Comparison of ENCODE assay signal across 1 cellular context in genomic region chr7:107169120-107170050, GRCh38.
TF ChIP-seq lines count a peak whose summit lies in the region.

No MANE protein-coding gene starts in this region.

TF ChIP-seq in HepG2, 621 proteins besides CTCF, POLR2A, EP300 and RAD21 (continued from another document):
- TF ChIP-seq MTF2 (CRISPR knock-in tag; IDR thresholded peaks at IDR 0.05; ENCODE audit: borderline replicate concordance): 0 out of 2 replicates have a peak, but pooled peaks have one; percentile 41
- TF ChIP-seq, protein P1, sequence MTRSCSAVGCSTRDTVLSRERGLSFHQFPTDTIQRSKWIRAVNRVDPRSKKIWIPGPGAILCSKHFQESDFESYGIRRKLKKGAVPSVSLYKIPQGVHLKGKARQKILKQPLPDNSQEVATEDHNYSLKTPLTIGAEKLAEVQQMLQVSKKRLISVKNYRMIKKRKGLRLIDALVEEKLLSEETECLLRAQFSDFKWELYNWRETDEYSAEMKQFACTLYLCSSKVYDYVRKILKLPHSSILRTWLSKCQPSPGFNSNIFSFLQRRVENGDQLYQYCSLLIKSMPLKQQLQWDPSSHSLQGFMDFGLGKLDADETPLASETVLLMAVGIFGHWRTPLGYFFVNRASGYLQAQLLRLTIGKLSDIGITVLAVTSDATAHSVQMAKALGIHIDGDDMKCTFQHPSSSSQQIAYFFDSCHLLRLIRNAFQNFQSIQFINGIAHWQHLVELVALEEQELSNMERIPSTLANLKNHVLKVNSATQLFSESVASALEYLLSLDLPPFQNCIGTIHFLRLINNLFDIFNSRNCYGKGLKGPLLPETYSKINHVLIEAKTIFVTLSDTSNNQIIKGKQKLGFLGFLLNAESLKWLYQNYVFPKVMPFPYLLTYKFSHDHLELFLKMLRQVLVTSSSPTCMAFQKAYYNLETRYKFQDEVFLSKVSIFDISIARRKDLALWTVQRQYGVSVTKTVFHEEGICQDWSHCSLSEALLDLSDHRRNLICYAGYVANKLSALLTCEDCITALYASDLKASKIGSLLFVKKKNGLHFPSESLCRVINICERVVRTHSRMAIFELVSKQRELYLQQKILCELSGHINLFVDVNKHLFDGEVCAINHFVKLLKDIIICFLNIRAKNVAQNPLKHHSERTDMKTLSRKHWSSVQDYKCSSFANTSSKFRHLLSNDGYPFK (CRISPR knock-in tag; IDR thresholded peaks at IDR 0.05; ENCODE audit: borderline replicate concordance): no peak
- TF ChIP-seq SAP130 (CRISPR knock-in tag; IDR thresholded peaks at IDR 0.05; ENCODE audit: low read depth): peak; percentile 95
- TF ChIP-seq SRSF4 (IDR thresholded peaks at IDR 0.05; ENCODE audit: low read depth, low read length, poor library complexity, severe bottlenecking): no peak
- TF ChIP-seq ZMAT5 (CRISPR knock-in tag; IDR thresholded peaks at IDR 0.05; ENCODE audit: borderline replicate concordance, low read depth): no peak
- TF ChIP-seq, protein P2, sequence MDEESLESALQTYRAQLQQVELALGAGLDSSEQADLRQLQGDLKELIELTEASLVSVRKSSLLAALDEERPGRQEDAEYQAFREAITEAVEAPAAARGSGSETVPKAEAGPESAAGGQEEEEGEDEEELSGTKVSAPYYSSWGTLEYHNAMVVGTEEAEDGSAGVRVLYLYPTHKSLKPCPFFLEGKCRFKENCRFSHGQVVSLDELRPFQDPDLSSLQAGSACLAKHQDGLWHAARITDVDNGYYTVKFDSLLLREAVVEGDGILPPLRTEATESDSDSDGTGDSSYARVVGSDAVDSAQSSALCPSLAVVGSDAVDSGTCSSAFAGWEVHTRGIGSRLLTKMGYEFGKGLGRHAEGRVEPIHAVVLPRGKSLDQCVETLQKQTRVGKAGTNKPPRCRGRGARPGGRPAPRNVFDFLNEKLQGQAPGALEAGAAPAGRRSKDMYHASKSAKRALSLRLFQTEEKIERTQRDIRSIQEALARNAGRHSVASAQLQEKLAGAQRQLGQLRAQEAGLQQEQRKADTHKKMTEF (CRISPR knock-in tag; IDR thresholded peaks at IDR 0.05): peak; percentile 74
- 0 out of 2 replicates have a peak, but pooled peaks have one; percentile 9 for TF ChIP-seq ATF7 (IDR thresholded peaks at IDR 0.05)
- no peak for TF ChIP-seq ATF7 (CRISPR knock-in tag; IDR thresholded peaks at IDR 0.05)
- no peak for TF ChIP-seq AFF4 (CRISPR knock-in tag; IDR thresholded peaks at IDR 0.05)
- no peak for TF ChIP-seq ZSCAN29 (CRISPR knock-in tag; conservative IDR thresholded peaks at IDR 0.05)
- no peak for TF ChIP-seq ZNF451 (CRISPR knock-in tag; IDR thresholded peaks at IDR 0.05)
- no peak for TF ChIP-seq ZSCAN12 (CRISPR knock-in tag; IDR thresholded peaks at IDR 0.05)
- TF ChIP-seq, protein P3, sequence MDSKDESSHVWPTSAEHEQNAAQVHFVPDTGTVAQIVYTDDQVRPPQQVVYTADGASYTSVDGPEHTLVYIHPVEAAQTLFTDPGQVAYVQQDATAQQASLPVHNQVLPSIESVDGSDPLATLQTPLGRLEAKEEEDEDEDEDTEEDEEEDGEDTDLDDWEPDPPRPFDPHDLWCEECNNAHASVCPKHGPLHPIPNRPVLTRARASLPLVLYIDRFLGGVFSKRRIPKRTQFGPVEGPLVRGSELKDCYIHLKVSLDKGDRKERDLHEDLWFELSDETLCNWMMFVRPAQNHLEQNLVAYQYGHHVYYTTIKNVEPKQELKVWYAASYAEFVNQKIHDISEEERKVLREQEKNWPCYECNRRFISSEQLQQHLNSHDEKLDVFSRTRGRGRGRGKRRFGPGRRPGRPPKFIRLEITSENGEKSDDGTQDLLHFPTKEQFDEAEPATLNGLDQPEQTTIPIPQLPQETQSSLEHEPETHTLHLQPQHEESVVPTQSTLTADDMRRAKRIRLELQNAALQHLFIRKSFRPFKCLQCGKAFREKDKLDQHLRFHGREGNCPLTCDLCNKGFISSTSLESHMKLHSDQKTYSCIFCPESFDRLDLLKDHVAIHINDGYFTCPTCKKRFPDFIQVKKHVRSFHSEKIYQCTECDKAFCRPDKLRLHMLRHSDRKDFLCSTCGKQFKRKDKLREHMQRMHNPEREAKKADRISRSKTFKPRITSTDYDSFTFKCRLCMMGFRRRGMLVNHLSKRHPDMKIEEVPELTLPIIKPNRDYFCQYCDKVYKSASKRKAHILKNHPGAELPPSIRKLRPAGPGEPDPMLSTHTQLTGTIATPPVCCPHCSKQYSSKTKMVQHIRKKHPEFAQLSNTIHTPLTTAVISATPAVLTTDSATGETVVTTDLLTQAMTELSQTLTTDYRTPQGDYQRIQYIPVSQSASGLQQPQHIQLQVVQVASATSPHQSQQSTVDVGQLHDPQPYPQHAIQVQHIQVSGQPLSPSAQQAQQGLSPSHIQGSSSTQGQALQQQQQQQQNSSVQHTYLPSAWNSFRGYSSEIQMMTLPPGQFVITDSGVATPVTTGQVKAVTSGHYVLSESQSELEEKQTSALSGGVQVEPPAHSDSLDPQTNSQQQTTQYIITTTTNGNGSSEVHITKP (CRISPR knock-in tag; IDR thresholded peaks at IDR 0.05; ENCODE audit: low read depth): no peak
- no peak for TF ChIP-seq ZNF513 (CRISPR knock-in tag; conservative IDR thresholded peaks at IDR 0.05)
- no peak for TF ChIP-seq ZNF326 (CRISPR knock-in tag; IDR thresholded peaks at IDR 0.05; ENCODE audit: borderline replicate concordance)
- TF ChIP-seq ZNF432 (CRISPR knock-in tag; IDR thresholded peaks at IDR 0.05; ENCODE audit: borderline replicate concordance): no peak
- no peak for TF ChIP-seq NKX3-1 (CRISPR knock-in tag; IDR thresholded peaks at IDR 0.05)
- 0 out of 2 replicates have a peak, but pooled peaks have one; percentile 68 for TF ChIP-seq BRCA1 (CRISPR knock-in tag; IDR thresholded peaks at IDR 0.05)
- no peak for TF ChIP-seq ZNF225 (CRISPR knock-in tag; IDR thresholded peaks at IDR 0.05)
- TF ChIP-seq ZFY (CRISPR knock-in tag; IDR thresholded peaks at IDR 0.05): peak; percentile 65
- TF ChIP-seq ZSCAN31 (CRISPR knock-in tag; IDR thresholded peaks at IDR 0.05; ENCODE audit: low read depth): no peak; the same call in 1 of the 2 replicates
- peak; percentile 42; the same call in 1 of the 2 replicates for TF ChIP-seq ZNF501 (CRISPR knock-in tag; IDR thresholded peaks at IDR 0.05)
- TF ChIP-seq, protein P4, sequence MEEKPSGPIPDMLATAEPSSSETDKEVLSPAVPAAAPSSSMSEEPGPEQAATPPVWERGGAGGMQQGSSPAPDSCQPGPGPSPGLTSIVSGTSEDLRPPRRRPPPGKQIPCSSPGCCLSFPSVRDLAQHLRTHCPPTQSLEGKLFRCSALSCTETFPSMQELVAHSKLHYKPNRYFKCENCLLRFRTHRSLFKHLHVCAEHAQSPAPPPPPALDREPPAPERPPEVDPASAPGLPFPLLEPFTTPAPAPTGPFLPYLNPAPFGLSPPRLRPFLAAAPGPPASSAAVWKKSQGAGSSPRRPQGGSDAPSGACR (CRISPR knock-in tag; IDR thresholded peaks at IDR 0.05): peak; percentile 56; the same call in 1 of the 2 replicates
- TF ChIP-seq ZIK1 (CRISPR knock-in tag; IDR thresholded peaks at IDR 0.05; ENCODE audit: borderline replicate concordance, low read depth): no peak
- TF ChIP-seq SATB2 (CRISPR knock-in tag; IDR thresholded peaks at IDR 0.05): 0 out of 2 replicates have a peak, but pooled peaks have one; percentile 55
- TF ChIP-seq BCLAF1 (IDR thresholded peaks at IDR 0.05): no peak
- no peak for TF ChIP-seq MTF1 (CRISPR knock-in tag; IDR thresholded peaks at IDR 0.05)
TF ChIP-seq in HepG2: peak in this region for 255.
